ENCODE assay signal across 11 cellular contexts in the genomic region with DNA sequence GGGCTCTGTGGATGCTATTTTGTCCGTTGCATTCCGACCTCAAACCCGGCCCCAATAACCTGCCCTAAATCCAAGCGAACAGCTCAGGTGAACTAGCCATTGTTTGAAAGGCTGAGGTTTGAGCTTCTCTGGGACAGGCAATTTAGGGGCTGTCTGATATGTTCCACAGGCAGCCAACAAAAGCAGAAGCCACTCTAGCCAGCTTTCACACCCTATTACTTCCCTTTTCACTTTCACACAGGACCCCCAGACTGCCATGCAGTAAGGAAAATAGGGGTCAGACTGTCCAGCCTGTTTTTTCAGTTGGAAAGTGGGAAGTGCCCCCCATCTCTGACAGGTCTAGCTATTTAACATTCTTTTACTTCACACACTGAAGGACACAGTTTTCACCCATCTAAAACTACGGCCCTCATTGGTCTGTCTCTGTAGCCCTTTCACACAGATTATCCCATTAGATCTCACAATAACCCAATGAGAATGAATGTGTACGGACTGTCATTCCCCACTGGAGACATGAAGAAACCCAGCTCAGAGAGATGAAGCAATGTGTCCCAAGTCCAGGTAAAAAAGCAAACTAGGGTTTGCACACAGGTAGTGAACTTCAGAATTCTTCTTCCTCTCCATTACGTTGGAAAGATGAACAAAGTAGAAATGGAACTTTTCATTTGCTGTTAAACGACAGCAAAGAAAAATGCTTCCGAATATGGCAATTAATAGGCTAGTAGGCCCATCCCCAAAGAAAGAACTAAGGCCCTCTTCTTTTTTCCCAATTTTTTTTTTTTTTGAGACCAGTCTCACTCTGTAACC. TPM values are rescaled to one million over a fixed set of nuclear protein-coding genes. Genes with fewer than 3 reads are reported as not detected.
DNase-seq lines count a peak whose midpoint lies in the region; ATAC-seq and TF ChIP-seq lines count a peak whose summit lies in the region.
"Had no signal": no experiment of that assay in that cellular context is flagged by ENCODE, and none has a peak within 500 bp of the region (broad histone marks: within the 10 kb centered on the region; RNA-seq: fewer than 3 reads in every experiment).

No MANE protein-coding gene starts in this region.

- peaks cover 74% of the 10 kb centered on the region for H3K4me1 Mint-ChIP-seq in activated CD4-positive, alpha-beta T cell treated with anti-CD3 and anti-CD28 coated beads, Interleukin-2, amount 10 ng/mL, durations not matched to agents 7 days and 5 days

- H3K4me3 ChIP-seq in fibroblast of lung (replicated peaks in 1 of 4; ENCODE audit: control extremely low read depth in 1 of 4, insufficient read depth in 1 of 4, low read depth in 3 of 4, low read length in 4 of 4) (peak overlapping the region in 1 of 4 experiments; percentile 94), spleen (peak overlapping the region in 5 of 8 donors; percentile 86 to 96 (median 89))

- H3K4me2 ChIP-seq in fibroblast of lung (ENCODE audit: extremely low read depth, insufficient read depth, low read length), result peak overlapping the region; percentile 56

- H3K27me3 Mint-ChIP-seq in activated CD4-positive, alpha-beta T cell treated with anti-CD3 and anti-CD28 coated beads, Interleukin-2, amount 10 ng/mL, durations not matched to agents 7 days and 5 days, result no peaks in the 10 kb centered on the region

- peaks cover 9% of the 10 kb centered on the region for H3K4me1 ChIP-seq in fibroblast of lung (ENCODE audit: control insufficient read depth, extremely low read depth, insufficient read depth, low read length)
- peaks cover 45 to 93% (median 85%) of the 10 kb centered on the region in 6 donors for H3K4me1 ChIP-seq in spleen

- no peak for TF ChIP-seq POLR2A in spleen (IDR thresholded peaks at IDR 0.05)

- intact Hi-C loops in spleen (cut with DNase I; ENCODE audit: low total_unique reads), result no loop called here

- CTCF ChIA-PET in activated CD4-positive, alpha-beta T cell treated with anti-CD3 and anti-CD28 coated beads, Interleukin-2, amount 10 ng/mL, durations not matched to agents 7 days and 5 days (lab: Charles Lee), result no interaction called here

- TF ChIP-seq CTCF in fibroblast of lung (conservative IDR thresholded peaks at IDR 0.05 in 1 of 2, IDR thresholded peaks at IDR 0.05 in 1 of 2; ENCODE audit: low read depth in 1 of 2, low read length in 2 of 2), result no peak
- no peak for TF ChIP-seq CTCF in spleen (IDR thresholded peaks at IDR 0.05 in 8 of 11, conservative IDR thresholded peaks at IDR 0.05 in 3 of 11)

- POLR2A ChIA-PET in activated CD4-positive, alpha-beta T cell treated with anti-CD3 and anti-CD28 coated beads, Interleukin-2, amount 10 ng/mL, durations not matched to agents 7 days and 5 days (lab: Charles Lee), result no interaction called here

- H3K36me3 ChIP-seq in fibroblast of lung (ENCODE audit: control insufficient read depth, insufficient read depth, low read length), result no peaks in the 10 kb centered on the region
- H3K36me3 ChIP-seq in spleen, result peaks cover 0 to 15% (median 0%) of the 10 kb centered on the region in 6 donors
- H3K36me3 ChIP-seq: gastroesophageal sphincter, vagina had no signal

- no peak for ATAC-seq in GM21737 (IDR thresholded peaks at IDR 0.05; ENCODE audit: unreplicated experiment)
- ATAC-seq: gastroesophageal sphincter had no signal

- H2AFZ ChIP-seq in fibroblast of lung (ENCODE audit: low read length), result no peak overlapping the region

- H4K20me1 ChIP-seq in fibroblast of lung (ENCODE audit: control insufficient read depth, extremely low read depth, insufficient read depth, low read length), result no peaks in the 10 kb centered on the region

- H3K4me3 Mint-ChIP-seq in activated CD4-positive, alpha-beta T cell treated with anti-CD3 and anti-CD28 coated beads, Interleukin-2, amount 10 ng/mL, durations not matched to agents 7 days and 5 days, result peak overlapping the region; percentile 96

- H3K27me3 ChIP-seq in fibroblast of lung (ENCODE audit: control insufficient read depth, insufficient read depth, low read length) (no peaks in the 10 kb centered on the region), spleen (replicated peaks in 1 of 7) (no peaks in the 10 kb centered on the region)
- H3K27me3 ChIP-seq: gastroesophageal sphincter, vagina had no signal

- WGBS in spleen, 5 donors, result 59 to 69% (median 60%) methylated on average over 9 of the region's 9 CpGs

- peaks cover 31% of the 10 kb centered on the region for H3K36me3 Mint-ChIP-seq in activated CD4-positive, alpha-beta T cell treated with anti-CD3 and anti-CD28 coated beads, Interleukin-2, amount 10 ng/mL, durations not matched to agents 7 days and 5 days (ENCODE audit: low read depth)

- H3K9me3 Mint-ChIP-seq in activated CD4-positive, alpha-beta T cell treated with anti-CD3 and anti-CD28 coated beads, Interleukin-2, amount 10 ng/mL, durations not matched to agents 7 days and 5 days, result no peaks in the 10 kb centered on the region

- no peak overlapping the region for H3K27ac ChIP-seq in fibroblast of lung (ENCODE audit: insufficient read depth, low read length)
- H3K27ac ChIP-seq in spleen, result peak overlapping the region; percentile 7 to 96 (median 58)

- no peak overlapping the region for H3K9ac ChIP-seq in fibroblast of lung (ENCODE audit: insufficient read depth, low read length)

- no peak for DNase-seq in activated CD4-positive, alpha-beta T cell treated with anti-CD3 and anti-CD28 coated beads, Interleukin-2, amount 10 ng/mL, durations not matched to agents 7 days and 5 days
- DNase-seq in activated CD4-positive, alpha-beta T cell treated with anti-CD3 and anti-CD28 coated beads for 1 hour, result no peak
- peak; percentile 16 for DNase-seq in OCI-M1 (lab: John Stamatoyannopoulos, UW)
- DNase-seq in fibroblast of lung (ENCODE audit: low read depth in 2 of 2), result no peak
- DNase-seq in spleen, result peak; percentile 37
- DNase-seq in SW480 (ENCODE audit: low spot score), result no peak
- DNase-seq in EL, result no peak
- DNase-seq: NCI-H526 had no signal

- H3K79me2 ChIP-seq in fibroblast of lung (ENCODE audit: control insufficient read depth, insufficient read depth, low read length), result peaks cover 63% of the 10 kb centered on the region

- H3K9me3 ChIP-seq in fibroblast of lung (ENCODE audit: control insufficient read depth, insufficient read depth, low read depth, low read length) (no peaks in the 10 kb centered on the region), spleen (no peaks in the 10 kb centered on the region)
- H3K9me3 ChIP-seq: gastroesophageal sphincter, vagina had no signal

- H3K27ac Mint-ChIP-seq in activated CD4-positive, alpha-beta T cell treated with anti-CD3 and anti-CD28 coated beads, Interleukin-2, amount 10 ng/mL, durations not matched to agents 7 days and 5 days, result peak overlapping the region; percentile 36

RNA-seq across cellular contexts. Expression of a gene that starts 1.9 kb away (rescaled TPM):
- total RNA-seq in activated CD4-positive, alpha-beta T cell treated with anti-CD3 and anti-CD28 coated beads, Interleukin-2, amount 10 ng/mL, durations not matched to agents 7 days and 5 days, result 10 to 100 TPM; 48.7 to 56.1 TPM
- total RNA-seq in fibroblast of lung, result 25.9 and 29.2 TPM in 2 replicates
- 28.0 and 28.4 TPM in 2 replicates for polyA plus RNA-seq in fibroblast of lung
- 31.7 and 39.5 TPM in 2 replicates for polyA plus RNA-seq in fibroblast of lung (2012)
- 22.0 and 34.3 TPM in 2 replicates for polyA minus RNA-seq in fibroblast of lung (ENCODE audit: low replicate concordance)
- total RNA-seq in spleen, result 10 to 100 TPM; 36.5 to 71.4 (median 54.7) TPM
- 100 to 1,000 TPM in 2 of 3 donors, 10 to 100 TPM in 1; 93.5 to 124 (median 105) TPM for polyA plus RNA-seq in spleen

RNA-seq across cellular contexts. Expression of a gene that starts 4.8 kb away (rescaled TPM):
- 100 to 1,000 TPM; 194 to 212 TPM for total RNA-seq in activated CD4-positive, alpha-beta T cell treated with anti-CD3 and anti-CD28 coated beads, Interleukin-2, amount 10 ng/mL, durations not matched to agents 7 days and 5 days
- total RNA-seq in fibroblast of lung (2.1 and 4.5 TPM in 2 replicates), spleen (100 to 1,000 TPM; 101 to 271 (median 162) TPM)
- polyA plus RNA-seq in fibroblast of lung (1.5 and 2.5 TPM in 2 replicates), spleen (100 to 1,000 TPM in 2 of 3 donors, 10 to 100 TPM in 1; 44.0 to 126 (median 119) TPM)
- 2.1 and 3.3 TPM in 2 replicates for polyA plus RNA-seq in fibroblast of lung (2012)
- 23.4 and 24.0 TPM in 2 replicates for polyA minus RNA-seq in fibroblast of lung (ENCODE audit: low replicate concordance)

Comparison
In these comparisons a context has a peak if more than half of its experiments do, and no peak if none do; other contexts are left out.
1. DNase-seq: peak in OCI-M1 (single experiment) and spleen (single experiment); none in activated CD4-positive, alpha-beta T cell treated with anti-CD3 and anti-CD28 coated beads, Interleukin-2, amount 10 ng/mL, durations not matched to agents 7 days and 5 days (single experiment), activated CD4-positive, alpha-beta T cell treated with anti-CD3 and anti-CD28 coated beads for 1 hour (single experiment), fibroblast of lung (0 of 2), SW480 (single experiment) and EL (single experiment).
2. RNA of a gene that starts 4.8 kb away (total RNA-seq): 194 to 212 TPM in activated CD4-positive, alpha-beta T cell treated with anti-CD3 and anti-CD28 coated beads, Interleukin-2, amount 10 ng/mL, durations not matched to agents 7 days and 5 days and 101 to 271 TPM in spleen; 2.1 to 4.5 TPM in fibroblast of lung; every median in the first group is over 10 times any median in the second.